24 cellular contexts compared by ENCODE assay signal in the genomic region with DNA sequence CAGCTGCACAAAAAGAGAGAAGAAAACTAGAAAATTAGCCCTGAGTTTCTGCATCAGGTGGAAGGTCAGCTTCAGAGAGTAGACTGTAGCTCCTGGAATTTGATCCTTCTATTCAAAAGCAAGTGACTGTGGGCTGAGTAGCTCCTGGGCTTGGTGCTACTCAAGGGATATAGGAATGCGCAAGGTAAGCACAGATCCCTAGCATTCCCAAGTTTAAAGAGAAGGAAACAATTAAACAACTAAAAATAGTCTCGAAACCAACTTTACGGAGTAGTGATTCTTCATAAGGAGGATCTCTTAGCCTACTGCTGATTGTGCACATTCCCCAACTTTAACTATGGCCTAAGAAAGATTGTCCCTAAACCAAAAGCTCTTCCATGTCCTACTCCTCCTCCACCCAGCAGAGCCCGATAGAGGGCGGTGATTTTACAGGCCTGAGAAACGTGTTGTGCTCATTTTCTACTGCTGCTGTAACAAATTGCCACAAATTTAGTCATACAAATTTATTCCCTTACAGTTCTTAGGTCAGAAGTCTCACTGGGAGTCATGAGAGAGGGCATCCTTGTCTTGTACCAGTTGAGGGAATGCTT.
DNase-seq lines count a peak whose midpoint lies in the region; ATAC-seq and TF ChIP-seq lines count a peak whose summit lies in the region.
"Had no signal": no experiment of that assay in that cellular context is flagged by ENCODE, and none has a peak within 500 bp of the region (broad histone marks: within the 10 kb centered on the region; RNA-seq: fewer than 3 reads in every experiment).

No MANE protein-coding gene starts in this region.

- H3K27me3 ChIP-seq in PC-9 (ENCODE audit: insufficient read depth, low read depth), result no peaks in the 10 kb centered on the region
- H3K27me3 ChIP-seq: dorsolateral prefrontal cortex, sigmoid colon, vagina had no signal

- H3K4me3 ChIP-seq in PC-9 (no peak overlapping the region), epithelial cell of esophagus (ENCODE audit: low read length) (no peak overlapping the region)
- H3K4me3 ChIP-seq: dorsolateral prefrontal cortex, GM23248, left ventricle myocardium inferior, psoas muscle, sigmoid colon, vagina had no signal

- H3K9me2 ChIP-seq in PC-9 (ENCODE audit: insufficient read depth), result no peaks in the 10 kb centered on the region

- H3F3A ChIP-seq in PC-9 (ENCODE audit: insufficient read depth, low read depth), result no peaks in the 10 kb centered on the region; the same call in 1 of the 2 replicates

- no peaks in the 10 kb centered on the region for H3K79me2 ChIP-seq in PC-9 (ENCODE audit: low read depth)

- no TSS peak for BruUV-seq in PC-9 (replicated peaks; lab: Mats Ljungman, UMichigan)

- H3K4me3 Mint-ChIP-seq in stimulated activated naive B cell treated with anti-CD40 and anti-IgM and Interleukin-4, amounts not matched to agents 10 μg/mL and 1 μg/mL and 100 μg/mL, for 72 hours, result no peak overlapping the region
- H3K4me3 Mint-ChIP-seq: activated CD4-positive, alpha-beta T cell treated with anti-CD3 and anti-CD28 coated beads, Interleukin-2, amount 10 ng/mL, durations not matched to agents 24 days and 14 days; activated T-cell treated with anti-CD3 and anti-CD28 coated beads, Interleukin-2, amount 50 U/mL, for 4 hours had no signal

- POLR2A ChIA-PET in PC-9 (lab: Charles Lee; ENCODE audit: unreplicated experiment), result interaction anchor here (0.6 to 1.0 kb wide), 5 partner anchors 27 to 296 kb away, joined by 3 to 9 read pairs (median 6); no protein-coding TSS in a partner anchor

- no peaks in the 10 kb centered on the region for H4K20me1 ChIP-seq in PC-9 (ENCODE audit: insufficient read depth)

- H3K4me1 ChIP-seq in PC-9 (replicated peaks; ENCODE audit: insufficient read depth), result peaks cover 31% of the 10 kb centered on the region
- H3K4me1 ChIP-seq: psoas muscle had no signal

- no peak overlapping the region for H2AFZ ChIP-seq in PC-9
- H2AFZ ChIP-seq: GM23248 had no signal

- no peaks in the 10 kb centered on the region for H3K4me1 Mint-ChIP-seq in stimulated activated naive B cell treated with anti-CD40 and anti-IgM and Interleukin-4, amounts not matched to agents 10 μg/mL and 1 μg/mL and 100 μg/mL, for 72 hours
- H3K4me1 Mint-ChIP-seq: activated CD4-positive, alpha-beta T cell treated with anti-CD3 and anti-CD28 coated beads, Interleukin-2, amount 10 ng/mL, durations not matched to agents 24 days and 14 days had no signal

- DNase-seq in EH (ENCODE audit: low read depth), result peak; percentile 37
- DNase-seq in PC-9, result peak in 1 of 2 experiments; percentile 20
- peak; percentile 74 for DNase-seq in epithelial cell of esophagus (ENCODE audit: low read depth)
- peak; percentile 33 for DNase-seq in left kidney (ENCODE audit: low read depth, low spot score)
- DNase-seq in NCI-H1417 (lab: John Stamatoyannopoulos, UW), result no peak
- DNase-seq in left cardiac atrium, result no peak
- DNase-seq in stimulated activated naive B cell treated with anti-CD40 and anti-IgM and Interleukin-4, amounts not matched to agents 10 μg/mL and 1 μg/mL and 100 μg/mL, for 72 hours, result no peak
- DNase-seq: activated CD4-positive, alpha-beta T cell treated with anti-CD3 and anti-CD28 coated beads, Interleukin-2, amount 10 ng/mL, durations not matched to agents 24 days and 14 days; activated gamma-delta T cell treated with Interleukin-2 at 50 U/mL for 16 hours; activated T-cell treated with anti-CD3 and anti-CD28 coated beads, Interleukin-2, amount 50 U/mL, for 4 hours; dorsolateral prefrontal cortex; GM23248; head of caudate nucleus; Karpas-422; left ventricle myocardium inferior; NCI-H1694 treated with DMSO at 0.1 percent for 48 hours; psoas muscle; Right ventricle myocardium superior; sigmoid colon; stimulated activated CD4-positive, alpha-beta T cell treated with anti-CD3 and anti-CD28 coated beads, Interleukin-15, amount 100 ng/mL, for 24 hours; stimulated activated naive CD4-positive, alpha-beta T cell; WERI-Rb-1 had no signal

- H3K27ac ChIP-seq in PC-9, result peak overlapping the region; percentile 31; the same call in 1 of the 2 replicates
- H3K27ac ChIP-seq: GM23248, left ventricle myocardium inferior, psoas muscle, sigmoid colon, WERI-Rb-1 had no signal

- TF ChIP-seq CTCF in PC-9 (conservative IDR thresholded peaks at IDR 0.05), result no peak
- peak; percentile 51 for TF ChIP-seq CTCF in epithelial cell of esophagus (IDR thresholded peaks at IDR 0.05; ENCODE audit: insufficient read depth, low read depth, low read length, missing control alignments)

- intact Hi-C loops in PC-9 (cut with micrococcal nuclease; ENCODE audit: unreplicated experiment) (loop anchor here (10.0 kb wide), 1 partner anchor 1112 kb away; a partner anchor contains a TSS), left cardiac atrium (cut with DNase I) (loop anchor here in 1 of 2 donors (10.0 kb wide), 1 partner anchor 152 kb away; no protein-coding TSS in a partner anchor)

- ATAC-seq in left cardiac atrium (no peak), HG03135 (IDR thresholded peaks at IDR 0.05; ENCODE audit: unreplicated experiment) (no peak)
- no peak for ATAC-seq in stimulated activated naive B cell treated with anti-CD40 and anti-IgM and Interleukin-4, amounts not matched to agents 10 μg/mL and 1 μg/mL and 100 μg/mL, for 72 hours (replicated peaks)
- ATAC-seq: activated T-cell treated with anti-CD3 and anti-CD28 coated beads, Interleukin-2, amount 50 U/mL, for 4 hours; psoas muscle had no signal

- H3K36me3 Mint-ChIP-seq in stimulated activated naive B cell treated with anti-CD40 and anti-IgM and Interleukin-4, amounts not matched to agents 10 μg/mL and 1 μg/mL and 100 μg/mL, for 72 hours, result no peaks in the 10 kb centered on the region

- CTCF ChIA-PET in PC-9 (lab: Charles Lee), result interaction anchor here (1.4 kb wide), 1 partner anchor 19 kb away, joined by 6 read pairs; no protein-coding TSS in a partner anchor

- H3K27me3 Mint-ChIP-seq in stimulated activated naive B cell treated with anti-CD40 and anti-IgM and Interleukin-4, amounts not matched to agents 10 μg/mL and 1 μg/mL and 100 μg/mL, for 72 hours, result peaks cover 5 to 12% of the 10 kb centered on the region in 2 donors

- no peaks in the 10 kb centered on the region for H3K9me3 ChIP-seq in PC-9 (ENCODE audit: insufficient read depth, low read depth)
- H3K9me3 ChIP-seq: left ventricle myocardium inferior, psoas muscle, sigmoid colon, vagina had no signal

- no peaks in the 10 kb centered on the region for H3K9me3 Mint-ChIP-seq in stimulated activated naive B cell treated with anti-CD40 and anti-IgM and Interleukin-4, amounts not matched to agents 10 μg/mL and 1 μg/mL and 100 μg/mL, for 72 hours
- H3K9me3 Mint-ChIP-seq: activated CD4-positive, alpha-beta T cell treated with anti-CD3 and anti-CD28 coated beads, Interleukin-2, amount 10 ng/mL, durations not matched to agents 24 days and 14 days; activated T-cell treated with anti-CD3 and anti-CD28 coated beads, Interleukin-2, amount 50 U/mL, for 4 hours had no signal

- no peaks in the 10 kb centered on the region for H3K36me3 ChIP-seq in PC-9 (ENCODE audit: low read depth)
- H3K36me3 ChIP-seq: left ventricle myocardium inferior, sigmoid colon, vagina, WERI-Rb-1 had no signal

- H3K27ac Mint-ChIP-seq in stimulated activated naive B cell treated with anti-CD40 and anti-IgM and Interleukin-4, amounts not matched to agents 10 μg/mL and 1 μg/mL and 100 μg/mL, for 72 hours, result no peak overlapping the region
- H3K27ac Mint-ChIP-seq: activated CD4-positive, alpha-beta T cell treated with anti-CD3 and anti-CD28 coated beads, Interleukin-2, amount 10 ng/mL, durations not matched to agents 24 days and 14 days had no signal

- peak overlapping the region; percentile 30; the same call in 1 of the 2 replicates for H3K4me2 ChIP-seq in PC-9

Comparison
In these comparisons a context has a peak if more than half of its experiments do, and no peak if none do; other contexts are left out.
1. DNase-seq: peak in EH (single experiment), epithelial cell of esophagus (single experiment) and left kidney (single experiment); none in NCI-H1417 (0 of 3), left cardiac atrium (single experiment) and stimulated activated naive B cell treated with anti-CD40 and anti-IgM and Interleukin-4, amounts not matched to agents 10 μg/mL and 1 μg/mL and 100 μg/mL, for 72 hours (single experiment).